10 cellular contexts compared by ENCODE assay signal in genomic region chr4:2923141-2923551, GRCh38. TPM values are rescaled to one million over a fixed set of nuclear protein-coding genes. Genes with fewer than 3 reads are reported as not detected.
A peak's percentile ranks its signal among the peaks of the same experiment; 100 is the strongest.
DNase-seq lines count a peak whose midpoint lies in the region; ATAC-seq and TF ChIP-seq lines count a peak whose summit lies in the region.
"Had no signal": no experiment of that assay in that cellular context is flagged by ENCODE, and none has a peak within 500 bp of the region (broad histone marks: within the 10 kb centered on the region; RNA-seq: fewer than 3 reads in every experiment).

No MANE protein-coding gene starts in this region.

- no peak for ATAC-seq in activated CD8-positive, alpha-beta memory T cell treated with anti-CD3 and anti-CD28 coated beads, Interleukin-2, amount 10 ng/mL, durations not matched to agents 7 days and 5 days
- no peak for ATAC-seq in activated T-helper 17 cell treated with anti-CD3 and anti-CD28 coated beads, Interleukin-2, amount 50 U/mL, for 72 hours (replicated peaks)
- ATAC-seq in foreskin keratinocyte (no peak), HG02981 (IDR thresholded peaks at IDR 0.05; ENCODE audit: unreplicated experiment) (no peak), HG02938 (IDR thresholded peaks at IDR 0.05; ENCODE audit: unreplicated experiment) (no peak)

- H3K4me1 ChIP-seq in foreskin keratinocyte (peaks cover 5% of the 10 kb centered on the region), smooth muscle cell (ENCODE audit: low read depth) (peaks cover 12% of the 10 kb centered on the region)

- no peaks in the 10 kb centered on the region for H3K36me3 ChIP-seq in smooth muscle cell (ENCODE audit: low read depth)

- CTCF ChIA-PET in activated CD8-positive, alpha-beta memory T cell treated with anti-CD3 and anti-CD28 coated beads, Interleukin-2, amount 10 ng/mL, durations not matched to agents 7 days and 5 days (lab: Charles Lee), result interaction anchor here (0.7 to 2.6 kb wide), 6 partner anchors 8 to 159 kb away, joined by 3 to 5 read pairs (median 3); no protein-coding TSS in a partner anchor

- no peak for DNase-seq in activated CD8-positive, alpha-beta memory T cell treated with anti-CD3 and anti-CD28 coated beads, Interleukin-2, amount 10 ng/mL, durations not matched to agents 7 days and 5 days
- DNase-seq in activated CD8-positive, alpha-beta memory T cell treated with anti-CD3 and anti-CD28 coated beads for 24 hours, result no peak
- DNase-seq in foreskin keratinocyte (no peak), smooth muscle cell (lab: John Stamatoyannopoulos, UW; ENCODE audit: unreplicated experiment) (no peak), ecto neural progenitor cell (ENCODE audit: low spot score) (no peak)
- DNase-seq: activated CD4-positive, alpha-beta T cell treated with anti-CD3 and anti-CD28 coated beads, Interleukin-2, amount 50 U/mL, for 48 hours; NCI-H1048 had no signal

- H3K36me3 Mint-ChIP-seq in activated CD8-positive, alpha-beta memory T cell treated with anti-CD3 and anti-CD28 coated beads, Interleukin-2, amount 10 ng/mL, durations not matched to agents 7 days and 5 days, result peaks cover 56% of the 10 kb centered on the region
- H3K36me3 Mint-ChIP-seq in activated T-helper 17 cell treated with anti-CD3 and anti-CD28 coated beads, Interleukin-2, amount 50 U/mL, for 72 hours (ENCODE audit: low read depth), result peaks cover 80% of the 10 kb centered on the region

- H3K27me3 ChIP-seq in foreskin keratinocyte, result no peaks in the 10 kb centered on the region
- H3K27me3 ChIP-seq in smooth muscle cell (ENCODE audit: low read depth), result no peaks in the 10 kb centered on the region

- H3K27ac ChIP-seq in foreskin keratinocyte (peak overlapping the region; percentile 31), smooth muscle cell (ENCODE audit: low read depth) (peak overlapping the region; percentile 91)

- peaks cover 32% of the 10 kb centered on the region for H3K79me2 ChIP-seq in smooth muscle cell (ENCODE audit: low read depth)

- 73% methylated on average over 10 of the region's 10 CpGs for WGBS in smooth muscle cell (ENCODE audit: low lambda C conversion rate)

- H3K9me3 ChIP-seq in smooth muscle cell (replicated peaks; ENCODE audit: low read depth), result no peaks in the 10 kb centered on the region

- no peak overlapping the region for H2AFZ ChIP-seq in smooth muscle cell (ENCODE audit: low read depth)

- peak overlapping the region; percentile 54 for H3K4me2 ChIP-seq in smooth muscle cell

- H3K27ac Mint-ChIP-seq in activated CD8-positive, alpha-beta memory T cell treated with anti-CD3 and anti-CD28 coated beads, Interleukin-2, amount 10 ng/mL, durations not matched to agents 7 days and 5 days, result peak overlapping the region; percentile 70
- peak overlapping the region; percentile 83 for H3K27ac Mint-ChIP-seq in activated T-helper 17 cell treated with anti-CD3 and anti-CD28 coated beads, Interleukin-2, amount 50 U/mL, for 72 hours

- TF ChIP-seq CTCF in foreskin keratinocyte (conservative IDR thresholded peaks at IDR 0.05), result no peak
- no peak for TF ChIP-seq CTCF in smooth muscle cell (IDR thresholded peaks at IDR 0.05; ENCODE audit: borderline replicate concordance, insufficient read depth, poor library complexity, severe bottlenecking)

- H3K9ac ChIP-seq in smooth muscle cell (ENCODE audit: low read depth), result peak overlapping the region; percentile 61

- H3K9me3 Mint-ChIP-seq in activated CD8-positive, alpha-beta memory T cell treated with anti-CD3 and anti-CD28 coated beads, Interleukin-2, amount 10 ng/mL, durations not matched to agents 7 days and 5 days (ENCODE audit: low read depth), result peaks cover 3% of the 10 kb centered on the region
- H3K9me3 Mint-ChIP-seq in activated T-helper 17 cell treated with anti-CD3 and anti-CD28 coated beads, Interleukin-2, amount 50 U/mL, for 72 hours, result peaks cover 4% of the 10 kb centered on the region

- H3F3A ChIP-seq in smooth muscle cell (ENCODE audit: low read depth), result no peaks in the 10 kb centered on the region

- H3K4me1 Mint-ChIP-seq in activated CD8-positive, alpha-beta memory T cell treated with anti-CD3 and anti-CD28 coated beads, Interleukin-2, amount 10 ng/mL, durations not matched to agents 7 days and 5 days, result peaks cover 35% of the 10 kb centered on the region
- peaks cover 36% of the 10 kb centered on the region for H3K4me1 Mint-ChIP-seq in activated T-helper 17 cell treated with anti-CD3 and anti-CD28 coated beads, Interleukin-2, amount 50 U/mL, for 72 hours

- no peak overlapping the region for H3K4me3 ChIP-seq in smooth muscle cell

- H3K4me3 Mint-ChIP-seq in activated CD8-positive, alpha-beta memory T cell treated with anti-CD3 and anti-CD28 coated beads, Interleukin-2, amount 10 ng/mL, durations not matched to agents 7 days and 5 days, result no peak overlapping the region
- H3K4me3 Mint-ChIP-seq in activated T-helper 17 cell treated with anti-CD3 and anti-CD28 coated beads, Interleukin-2, amount 50 U/mL, for 72 hours, result peak overlapping the region; percentile 25

- no peaks in the 10 kb centered on the region for H3K27me3 Mint-ChIP-seq in activated CD8-positive, alpha-beta memory T cell treated with anti-CD3 and anti-CD28 coated beads, Interleukin-2, amount 10 ng/mL, durations not matched to agents 7 days and 5 days
- H3K27me3 Mint-ChIP-seq in activated T-helper 17 cell treated with anti-CD3 and anti-CD28 coated beads, Interleukin-2, amount 50 U/mL, for 72 hours, result no peaks in the 10 kb centered on the region

- H4K20me1 ChIP-seq in smooth muscle cell (ENCODE audit: low read depth), result peaks cover 8% of the 10 kb centered on the region

RNA-seq across cellular contexts. Expression of gene NOP14, which starts 40.1 kb away (rescaled TPM):
- 10 to 100 TPM; 47.9 to 81.0 TPM for total RNA-seq in activated CD8-positive, alpha-beta memory T cell treated with anti-CD3 and anti-CD28 coated beads, Interleukin-2, amount 10 ng/mL, durations not matched to agents 7 days and 5 days
- total RNA-seq in activated T-helper 17 cell treated with anti-CD3 and anti-CD28 coated beads, Interleukin-2, amount 50 U/mL, for 72 hours, result 10 to 100 TPM; 86.5 to 96.8 TPM
- 42.2 and 52.5 TPM in 2 replicates for total RNA-seq in foreskin keratinocyte
- polyA plus RNA-seq in foreskin keratinocyte, result 27.3 and 34.3 TPM in 2 replicates
- 12.9 and 18.5 TPM in 2 replicates for total RNA-seq in smooth muscle cell
- polyA plus RNA-seq in smooth muscle cell, result 10.0 and 10.9 TPM in 2 replicates

RNA-seq across cellular contexts. Expression of gene GRK4, which starts 40.2 kb away (rescaled TPM):
- total RNA-seq in activated CD8-positive, alpha-beta memory T cell treated with anti-CD3 and anti-CD28 coated beads, Interleukin-2, amount 10 ng/mL, durations not matched to agents 7 days and 5 days, result 1 to 10 TPM; 3.0 to 4.4 TPM
- 1 to 10 TPM; 3.2 to 5.7 TPM for total RNA-seq in activated T-helper 17 cell treated with anti-CD3 and anti-CD28 coated beads, Interleukin-2, amount 50 U/mL, for 72 hours
- total RNA-seq in foreskin keratinocyte (2.7 and 2.8 TPM in 2 replicates), smooth muscle cell (5.2 and 6.5 TPM in 2 replicates)
- polyA plus RNA-seq in foreskin keratinocyte (1.8 and 2.0 TPM in 2 replicates), smooth muscle cell (5.9 and 6.9 TPM in 2 replicates)
